Comparison of ENCODE assay signal across 18 cellular contexts in the genomic region with DNA sequence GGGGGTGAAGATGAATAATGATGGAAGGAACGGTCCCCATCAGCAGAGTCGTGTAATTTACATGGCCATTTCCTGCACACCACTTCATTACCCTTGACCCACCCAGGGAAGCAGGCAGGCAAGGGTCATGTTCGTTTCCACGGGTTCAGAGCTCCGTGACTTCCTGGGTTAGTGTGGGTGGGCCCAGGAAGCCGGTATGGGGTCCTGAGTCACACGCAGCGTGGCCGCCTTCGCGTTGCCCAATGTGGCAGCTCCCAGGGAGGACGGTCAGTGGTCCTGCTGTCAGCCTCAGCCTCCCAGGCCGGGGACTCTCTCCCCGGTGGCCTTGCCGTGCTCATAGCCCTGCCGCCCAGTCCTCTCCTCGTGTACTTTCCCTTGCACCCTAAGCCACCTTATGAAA. TPM values are rescaled to one million over a fixed set of nuclear protein-coding genes. Genes with fewer than 3 reads are reported as not detected.
DNase-seq lines count a peak whose midpoint lies in the region; ATAC-seq and TF ChIP-seq lines count a peak whose summit lies in the region.
"Had no signal": no experiment of that assay in that cellular context is flagged by ENCODE, and none has a peak within 500 bp of the region (broad histone marks: within the 10 kb centered on the region; RNA-seq: fewer than 3 reads in every experiment).

No MANE protein-coding gene starts in this region.

- no peak overlapping the region for H2BK20ac ChIP-seq in H9 (ENCODE audit: low read depth, low read length, poor library complexity, severe bottlenecking)

- H3K27me3 ChIP-seq in H9 (ENCODE audit: insufficient read depth, low read length) = no peaks in the 10 kb centered on the region
- H3K27me3 ChIP-seq in hepatocyte = peaks cover 22% of the 10 kb centered on the region
- H3K27me3 ChIP-seq: SJCRH30 had no signal

- H3T11ph ChIP-seq in H9 (ENCODE audit: low read length) = no peak overlapping the region

- no peaks in the 10 kb centered on the region for H3K36me3 Mint-ChIP-seq in H9 (ENCODE audit: insufficient read depth in 1 of 3, low read depth in 3 of 3)
- H3K36me3 Mint-ChIP-seq: IgD-negative memory B cell had no signal

- no peak overlapping the region for H3K4ac ChIP-seq in H9 (ENCODE audit: low read depth, low read length)

- DNase-seq in activated CD4-positive, CD25-positive, alpha-beta regulatory T cell treated with anti-CD3 and anti-CD28 coated beads, Interleukin-2, amount 50 U/mL, for 72 hours = peak; percentile 1
- DNase-seq in H9 (peak; percentile 18), hepatocyte (ENCODE audit: low spot score) (peak; percentile 2), posterior vena cava (ENCODE audit: low spot score) (peak; percentile 57), DMS153 treated with DMSO at 0.1 percent for 48 hours (lab: John Stamatoyannopoulos, UW; ENCODE audit: unreplicated experiment) (no peak), SW 1271 (lab: John Stamatoyannopoulos, UW) (no peak)
- DNase-seq: C1 segment of cervical spinal cord, NCI-H1417, NCI-H1930, NCI-H524 treated with DMSO at 0.1 percent for 48 hours had no signal

- H3K18ac ChIP-seq in H9 (ENCODE audit: insufficient read length, low read depth, low read length) = no peak overlapping the region

- H3K4me3 ChIP-seq in hepatocyte = no peak overlapping the region
- H3K4me3 ChIP-seq: GM12878, SJCRH30 had no signal

- H4K8ac ChIP-seq in H9 (replicated peaks; ENCODE audit: insufficient read length, low read depth, low read length) = no peak overlapping the region

- no peak overlapping the region for H2BK15ac ChIP-seq in H9 (ENCODE audit: low read depth, low read length)

- H4K91ac ChIP-seq in H9 (ENCODE audit: insufficient read length, low read depth, low read length) = no peak overlapping the region

- no peak overlapping the region for H2AK5ac ChIP-seq in H9 (ENCODE audit: insufficient read length, low read length)

- H3K9me2 ChIP-seq in hepatocyte (replicated peaks; ENCODE audit: insufficient read depth) = no peaks in the 10 kb centered on the region

- H3K27ac Mint-ChIP-seq in H9 = no peak overlapping the region

- H3K4me2 ChIP-seq in H9 (ENCODE audit: insufficient read depth, insufficient read length, low read length) = no peak overlapping the region
- no peak overlapping the region for H3K4me2 ChIP-seq in hepatocyte

- no peaks in the 10 kb centered on the region for H3K79me1 ChIP-seq in H9 (ENCODE audit: insufficient read depth, low read depth, low read length, poor library complexity, severe bottlenecking)

- H2BK5ac ChIP-seq in H9 (ENCODE audit: insufficient read length, low read length) = no peak overlapping the region

- H3K27me3 Mint-ChIP-seq in H9 (ENCODE audit: low read depth) = peaks cover 32% of the 10 kb centered on the region

- no peaks in the 10 kb centered on the region for H3K4me1 Mint-ChIP-seq in H9

- H3K9me3 Mint-ChIP-seq in H9 = peaks cover 2 to 3% of the 10 kb centered on the region in 2 experiments; a peak in 2 of 5 replicates

- H3K79me2 ChIP-seq in H9 (ENCODE audit: insufficient read depth, low read length) (no peaks in the 10 kb centered on the region), hepatocyte (no peaks in the 10 kb centered on the region)

- no peaks in the 10 kb centered on the region for H3K36me3 ChIP-seq in hepatocyte (replicated peaks; ENCODE audit: insufficient read depth, low read depth)
- H3K36me3 ChIP-seq: SJCRH30 had no signal

- no peak overlapping the region for H3K23ac ChIP-seq in H9 (ENCODE audit: insufficient read length, low read depth, low read length)

- H4K5ac ChIP-seq in H9 (ENCODE audit: insufficient read length, low read depth, low read length) = no peak overlapping the region

- TF ChIP-seq CTCF in H9 (conservative IDR thresholded peaks at IDR 0.05) (no peak), hepatocyte (IDR thresholded peaks at IDR 0.05; ENCODE audit: poor library complexity) (no peak)

- H3K14ac ChIP-seq in H9 (ENCODE audit: insufficient read depth, low read length) = no peak overlapping the region; the same call in 1 of the 2 replicates

- intact Hi-C loops in posterior vena cava (cut with DNase I) = no loop called here

- no peak overlapping the region for H2AFZ ChIP-seq in H9 (ENCODE audit: low read length)
- H2AFZ ChIP-seq in hepatocyte = no peak overlapping the region

- no peak overlapping the region for H3K9ac ChIP-seq in H9 (ENCODE audit: extremely low read depth, insufficient read length, low read length)

- WGBS in H9 (ENCODE audit: extremely low coverage, insufficient read length, low lambda C conversion rate) = no CpG with 5 or more reads among the region's 17 CpGs
- WGBS in hepatocyte (ENCODE audit: low lambda C conversion rate, missing lambda C conversion rate) = 90% methylated on average over 17 of the region's 17 CpGs

- H3K27ac ChIP-seq in H9 (ENCODE audit: insufficient read length, low read depth, low read length) (no peak overlapping the region), hepatocyte (no peak overlapping the region)
- H3K27ac ChIP-seq: 22Rv1, RWPE1, SJCRH30 had no signal

- H3K56ac ChIP-seq in H9 (ENCODE audit: insufficient read length, low read depth, low read length) = no peak overlapping the region

- no peak overlapping the region for H2BK120ac ChIP-seq in H9 (ENCODE audit: low read depth, low read length, poor library complexity, severe bottlenecking)

- H3K4me3 Mint-ChIP-seq in H9 = no peak overlapping the region
- H3K4me3 Mint-ChIP-seq: IgD-negative memory B cell had no signal

- no peak for ATAC-seq in activated CD4-positive, CD25-positive, alpha-beta regulatory T cell treated with anti-CD3 and anti-CD28 coated beads, Interleukin-2, amount 50 U/mL, for 24 hours
- no peak for ATAC-seq in HG03469 (IDR thresholded peaks at IDR 0.05; ENCODE audit: unreplicated experiment)
- ATAC-seq: GM12878, HCT116 had no signal

- H3K4me1 ChIP-seq in H9 (ENCODE audit: insufficient read depth, low read length) = no peaks in the 10 kb centered on the region
- no peaks in the 10 kb centered on the region for H3K4me1 ChIP-seq in hepatocyte (ENCODE audit: insufficient read depth)
- H3K4me1 ChIP-seq: SJCRH30 had no signal

- H2BK12ac ChIP-seq in H9 (ENCODE audit: insufficient read length, low read depth, low read length) = no peak overlapping the region

- H3K23me2 ChIP-seq in H9 (ENCODE audit: insufficient read length, low read depth, low read length, poor library complexity, severe bottlenecking) = peaks cover 4% of the 10 kb centered on the region

- no peaks in the 10 kb centered on the region for H4K20me1 ChIP-seq in H9 (ENCODE audit: control insufficient read depth, insufficient read depth, insufficient read length)
- H4K20me1 ChIP-seq in hepatocyte (ENCODE audit: insufficient read depth, poor library complexity, severe bottlenecking) = no peaks in the 10 kb centered on the region

- H3K9me3 ChIP-seq in H9 (ENCODE audit: control insufficient read depth, low read depth, low read length) (no peaks in the 10 kb centered on the region), hepatocyte (ENCODE audit: low read depth) (no peaks in the 10 kb centered on the region)
- H3K9me3 ChIP-seq: SJCRH30 had no signal

RNA-seq across cellular contexts. Expression of gene TERT, which starts 5.1 kb away (rescaled TPM):
- total RNA-seq in H9 (2021) (13.3 and 15.5 TPM in 2 replicates), hepatocyte (not detected in 2 replicates), posterior vena cava (under 1 TPM in 1 of 2 donors, not detected in 1; 0.14 TPM)
- 0.08 TPM in 1 of 2 replicates, not detected in the other for polyA plus RNA-seq in hepatocyte
- total RNA-seq: SJCRH30 had no signal
- polyA plus RNA-seq: IgD-negative memory B cell had no signal

RNA-seq across cellular contexts. Expression of gene CLPTM1L, which starts 44.9 kb away (rescaled TPM):
- total RNA-seq in H9 (2021) (104 and 108 TPM in 2 replicates), hepatocyte (99.3 and 130 TPM in 2 replicates), posterior vena cava (10 to 100 TPM; 56.5 to 65.9 TPM)
- 129 and 143 TPM in 2 replicates for polyA plus RNA-seq in hepatocyte

Comparison
In these comparisons a context has a peak if more than half of its experiments do, and no peak if none do; other contexts are left out.
1. DNase-seq: peak in activated CD4-positive, CD25-positive, alpha-beta regulatory T cell treated with anti-CD3 and anti-CD28 coated beads, Interleukin-2, amount 50 U/mL, for 72 hours (single experiment), H9 (single experiment), hepatocyte (single experiment) and posterior vena cava (single experiment); none in DMS153 treated with DMSO at 0.1 percent for 48 hours (single experiment) and SW 1271 (0 of 2).
2. RNA of gene TERT, which starts 5.1 kb away (total RNA-seq): 13.3 to 15.5 TPM in H9; 0.14 TPM in posterior vena cava and not detected in hepatocyte; every median in the first group is over 10 times any median in the second.